Comparison of ENCODE assay signal across 20 cellular contexts in genomic region chr6:91654844-91655192, GRCh38.
"Had no signal": no experiment of that assay in that cellular context is flagged by ENCODE, and none has a peak within 500 bp of the region (broad histone marks: within the 10 kb centered on the region; RNA-seq: fewer than 3 reads in every experiment).

No MANE protein-coding gene starts in this region.

- H3K9me3 ChIP-seq: lower lobe of right lung, mucosa of descending colon, right lobe of liver, transverse colon had no signal

- H3K36me3 Mint-ChIP-seq: immature natural killer cell; stimulated activated naive B cell treated with anti-CD40 and anti-IgM and Interleukin-4, amounts not matched to agents 10 μg/mL and 1 μg/mL and 100 μg/mL, for 72 hours had no signal

- H3K27me3 ChIP-seq: right lobe of liver, transverse colon had no signal

- H3K4me3 ChIP-seq: lower lobe of right lung, mucosa of descending colon, right lobe of liver, skin epidermis, transverse colon had no signal

- H3K27me3 Mint-ChIP-seq: activated CD4-positive, alpha-beta memory T cell treated with anti-CD3 and anti-CD28 coated beads, Interleukin-2, amount 10 ng/mL, durations not matched to agents 7 days and 5 days; activated CD4-positive, alpha-beta T cell treated with anti-CD3 and anti-CD28 coated beads, Interleukin-2, amount 10 ng/mL, durations not matched to agents 24 days and 14 days; stimulated activated naive B cell treated with anti-CD40 and anti-IgM and Interleukin-4, amounts not matched to agents 10 μg/mL and 1 μg/mL and 100 μg/mL, for 72 hours had no signal

- H3K4me3 Mint-ChIP-seq: activated CD4-positive, alpha-beta memory T cell treated with anti-CD3 and anti-CD28 coated beads, Interleukin-2, amount 10 ng/mL, durations not matched to agents 7 days and 5 days; activated CD4-positive, alpha-beta T cell treated with anti-CD3 and anti-CD28 coated beads, Interleukin-2, amount 10 ng/mL, durations not matched to agents 24 days and 14 days; activated naive CD4-positive, alpha-beta T cell treated with anti-CD3 and anti-CD28 coated beads for 36 hours; activated T-cell treated with anti-CD3 and anti-CD28 coated beads, Interleukin-2, amount 50 U/mL, for 72 hours; immature natural killer cell; nephron progenitor cell; stimulated activated naive B cell treated with anti-CD40 and anti-IgM and Interleukin-4, amounts not matched to agents 10 μg/mL and 1 μg/mL and 100 μg/mL, for 72 hours had no signal

- H3K36me3 ChIP-seq: lower lobe of right lung, right lobe of liver, transverse colon had no signal

- H3K9me3 Mint-ChIP-seq: activated CD4-positive, alpha-beta T cell treated with anti-CD3 and anti-CD28 coated beads, Interleukin-2, amount 10 ng/mL, durations not matched to agents 24 days and 14 days; nephron progenitor cell had no signal

- H3K27ac ChIP-seq: epithelial cell of prostate, lower lobe of right lung, right lobe of liver, skin epidermis, transverse colon had no signal

- H3K4me1 ChIP-seq: lower lobe of right lung, transverse colon had no signal

- DNase-seq: activated CD4-positive, alpha-beta memory T cell treated with anti-CD3 and anti-CD28 coated beads, Interleukin-2, amount 10 ng/mL, durations not matched to agents 7 days and 5 days; activated CD4-positive, alpha-beta T cell treated with anti-CD3 and anti-CD28 coated beads, Interleukin-2, amount 10 ng/mL, durations not matched to agents 24 days and 14 days; activated effector memory CD4-positive, alpha-beta T cell treated with Interleukin-2 at 50 U/mL for 16 hours; activated naive CD4-positive, alpha-beta T cell treated with anti-CD3 and anti-CD28 coated beads for 36 hours; activated T-cell treated with anti-CD3 and anti-CD28 coated beads, Interleukin-2, amount 50 U/mL, for 72 hours; amygdala; cortex of kidney; immature natural killer cell; lower lobe of right lung; mucosa of descending colon; nephron progenitor cell; occipital lobe; posterior cingulate gyrus; right lobe of liver; stimulated activated CD4-positive, alpha-beta T cell treated with anti-CD3 and anti-CD28 coated beads, Interleukin-2, amount 100 ng/mL, for 24 hours; stimulated activated naive B cell treated with anti-CD40 and anti-IgM and Interleukin-4, amounts not matched to agents 10 μg/mL and 1 μg/mL and 100 μg/mL, for 72 hours; transverse colon had no signal

- ATAC-seq: activated CD4-positive, CD25-positive, alpha-beta regulatory T cell treated with anti-CD3 and anti-CD28 coated beads, Interleukin-2, amount 50 U/mL, for 24 hours; activated T-cell treated with anti-CD3 and anti-CD28 coated beads, Interleukin-2, amount 50 U/mL, for 72 hours; lower lobe of right lung; mucosa of descending colon; stimulated activated naive B cell treated with anti-CD40 and anti-IgM and Interleukin-4, amounts not matched to agents 10 μg/mL and 1 μg/mL and 100 μg/mL, for 72 hours had no signal

- H3K4me1 Mint-ChIP-seq: activated CD4-positive, alpha-beta memory T cell treated with anti-CD3 and anti-CD28 coated beads, Interleukin-2, amount 10 ng/mL, durations not matched to agents 7 days and 5 days; activated CD4-positive, alpha-beta T cell treated with anti-CD3 and anti-CD28 coated beads, Interleukin-2, amount 10 ng/mL, durations not matched to agents 24 days and 14 days; immature natural killer cell; stimulated activated naive B cell treated with anti-CD40 and anti-IgM and Interleukin-4, amounts not matched to agents 10 μg/mL and 1 μg/mL and 100 μg/mL, for 72 hours had no signal

- H3K27ac Mint-ChIP-seq: activated CD4-positive, alpha-beta memory T cell treated with anti-CD3 and anti-CD28 coated beads, Interleukin-2, amount 10 ng/mL, durations not matched to agents 7 days and 5 days; activated CD4-positive, alpha-beta T cell treated with anti-CD3 and anti-CD28 coated beads, Interleukin-2, amount 10 ng/mL, durations not matched to agents 24 days and 14 days; activated naive CD4-positive, alpha-beta T cell treated with anti-CD3 and anti-CD28 coated beads for 36 hours; activated T-cell treated with anti-CD3 and anti-CD28 coated beads, Interleukin-2, amount 50 U/mL, for 72 hours; immature natural killer cell; nephron progenitor cell; stimulated activated naive B cell treated with anti-CD40 and anti-IgM and Interleukin-4, amounts not matched to agents 10 μg/mL and 1 μg/mL and 100 μg/mL, for 72 hours had no signal
